1 cellular context compared by ENCODE assay signal in the genomic region with DNA sequence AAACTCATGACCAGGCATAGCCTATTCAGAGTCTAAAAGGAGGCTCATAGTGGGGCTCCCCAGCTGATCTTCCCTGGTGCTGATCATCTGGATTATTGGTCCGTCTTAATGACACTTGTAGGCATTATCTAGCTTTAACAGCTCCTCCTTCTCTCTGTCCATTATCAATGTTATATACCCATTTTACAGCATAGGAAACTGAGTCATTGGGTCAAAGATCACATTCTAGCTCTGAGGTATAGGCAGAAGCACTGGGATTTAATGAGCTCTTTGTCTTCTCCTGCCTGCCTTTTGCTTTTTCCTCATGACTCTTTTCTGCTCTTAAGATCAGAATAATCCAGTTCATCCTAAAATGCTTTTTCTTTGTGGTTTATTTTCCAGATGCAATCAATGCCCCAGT.
TF ChIP-seq lines count a peak whose summit lies in the region.

No MANE protein-coding gene starts in this region.

TF ChIP-seq in GM23338, 12 proteins besides CTCF, POLR2A, EP300 and RAD21 (continued from another document):
- TF ChIP-seq, protein P1, sequence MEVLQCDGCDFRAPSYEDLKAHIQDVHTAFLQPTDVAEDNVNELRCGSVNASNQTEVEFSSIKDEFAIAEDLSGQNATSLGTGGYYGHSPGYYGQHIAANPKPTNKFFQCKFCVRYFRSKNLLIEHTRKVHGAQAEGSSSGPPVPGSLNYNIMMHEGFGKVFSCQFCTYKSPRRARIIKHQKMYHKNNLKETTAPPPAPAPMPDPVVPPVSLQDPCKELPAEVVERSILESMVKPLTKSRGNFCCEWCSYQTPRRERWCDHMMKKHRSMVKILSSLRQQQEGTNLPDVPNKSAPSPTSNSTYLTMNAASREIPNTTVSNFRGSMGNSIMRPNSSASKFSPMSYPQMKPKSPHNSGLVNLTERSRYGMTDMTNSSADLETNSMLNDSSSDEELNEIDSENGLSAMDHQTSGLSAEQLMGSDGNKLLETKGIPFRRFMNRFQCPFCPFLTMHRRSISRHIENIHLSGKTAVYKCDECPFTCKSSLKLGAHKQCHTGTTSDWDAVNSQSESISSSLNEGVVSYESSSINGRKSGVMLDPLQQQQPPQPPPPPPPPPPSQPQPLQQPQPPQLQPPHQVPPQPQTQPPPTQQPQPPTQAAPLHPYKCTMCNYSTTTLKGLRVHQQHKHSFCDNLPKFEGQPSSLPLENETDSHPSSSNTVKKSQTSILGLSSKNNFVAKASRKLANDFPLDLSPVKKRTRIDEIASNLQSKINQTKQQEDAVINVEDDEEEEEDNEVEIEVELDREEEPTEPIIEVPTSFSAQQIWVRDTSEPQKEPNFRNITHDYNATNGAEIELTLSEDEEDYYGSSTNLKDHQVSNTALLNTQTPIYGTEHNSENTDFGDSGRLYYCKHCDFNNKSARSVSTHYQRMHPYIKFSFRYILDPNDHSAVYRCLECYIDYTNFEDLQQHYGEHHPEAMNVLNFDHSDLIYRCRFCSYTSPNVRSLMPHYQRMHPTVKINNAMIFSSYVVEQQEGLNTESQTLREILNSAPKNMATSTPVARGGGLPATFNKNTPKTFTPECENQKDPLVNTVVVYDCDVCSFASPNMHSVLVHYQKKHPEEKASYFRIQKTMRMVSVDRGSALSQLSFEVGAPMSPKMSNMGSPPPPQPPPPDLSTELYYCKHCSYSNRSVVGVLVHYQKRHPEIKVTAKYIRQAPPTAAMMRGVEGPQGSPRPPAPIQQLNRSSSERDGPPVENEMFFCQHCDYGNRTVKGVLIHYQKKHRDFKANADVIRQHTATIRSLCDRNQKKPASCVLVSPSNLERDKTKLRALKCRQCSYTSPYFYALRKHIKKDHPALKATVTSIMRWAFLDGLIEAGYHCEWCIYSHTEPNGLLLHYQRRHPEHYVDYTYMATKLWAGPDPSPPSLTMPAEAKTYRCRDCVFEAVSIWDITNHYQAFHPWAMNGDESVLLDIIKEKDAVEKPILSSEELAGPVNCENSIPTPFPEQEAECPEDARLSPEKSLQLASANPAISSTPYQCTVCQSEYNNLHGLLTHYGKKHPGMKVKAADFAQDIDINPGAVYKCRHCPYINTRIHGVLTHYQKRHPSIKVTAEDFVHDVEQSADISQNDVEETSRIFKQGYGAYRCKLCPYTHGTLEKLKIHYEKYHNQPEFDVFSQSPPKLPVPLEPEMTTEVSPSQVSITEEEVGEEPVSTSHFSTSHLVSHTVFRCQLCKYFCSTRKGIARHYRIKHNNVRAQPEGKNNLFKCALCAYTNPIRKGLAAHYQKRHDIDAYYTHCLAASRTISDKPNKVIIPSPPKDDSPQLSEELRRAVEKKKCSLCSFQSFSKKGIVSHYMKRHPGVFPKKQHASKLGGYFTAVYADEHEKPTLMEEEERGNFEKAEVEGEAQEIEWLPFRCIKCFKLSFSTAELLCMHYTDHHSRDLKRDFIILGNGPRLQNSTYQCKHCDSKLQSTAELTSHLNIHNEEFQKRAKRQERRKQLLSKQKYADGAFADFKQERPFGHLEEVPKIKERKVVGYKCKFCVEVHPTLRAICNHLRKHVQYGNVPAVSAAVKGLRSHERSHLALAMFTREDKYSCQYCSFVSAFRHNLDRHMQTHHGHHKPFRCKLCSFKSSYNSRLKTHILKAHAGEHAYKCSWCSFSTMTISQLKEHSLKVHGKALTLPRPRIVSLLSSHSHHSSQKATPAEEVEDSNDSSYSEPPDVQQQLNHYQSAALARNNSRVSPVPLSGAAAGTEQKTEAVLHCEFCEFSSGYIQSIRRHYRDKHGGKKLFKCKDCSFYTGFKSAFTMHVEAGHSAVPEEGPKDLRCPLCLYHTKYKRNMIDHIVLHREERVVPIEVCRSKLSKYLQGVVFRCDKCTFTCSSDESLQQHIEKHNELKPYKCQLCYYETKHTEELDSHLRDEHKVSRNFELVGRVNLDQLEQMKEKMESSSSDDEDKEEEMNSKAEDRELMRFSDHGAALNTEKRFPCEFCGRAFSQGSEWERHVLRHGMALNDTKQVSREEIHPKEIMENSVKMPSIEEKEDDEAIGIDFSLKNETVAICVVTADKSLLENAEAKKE (CRISPR knock-in tag; IDR thresholded peaks at IDR 0.05): no peak
- TF ChIP-seq CREB1 (CRISPR knock-in tag; IDR thresholded peaks at IDR 0.05; ENCODE audit: low read depth): no peak
